ENCODE assay signal across 27 cellular contexts in the genomic region with DNA sequence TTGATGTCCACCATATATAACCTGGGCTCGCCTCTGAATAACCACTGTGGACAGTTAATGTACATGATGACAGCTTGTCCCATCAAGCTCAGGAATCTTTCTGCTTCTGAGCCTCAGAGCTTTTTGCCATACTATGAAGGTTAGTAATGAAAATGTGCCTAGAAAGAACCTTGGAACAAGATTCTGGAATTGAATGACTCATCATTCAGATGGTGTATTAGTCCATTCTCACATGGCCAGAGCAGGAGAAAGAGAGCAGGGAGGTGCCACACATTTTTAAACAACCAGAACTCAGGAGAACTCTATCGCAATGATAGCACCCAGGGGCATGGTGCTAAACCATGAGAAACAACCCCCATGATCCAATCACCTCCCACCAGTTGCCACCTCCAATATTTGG.
A peak's percentile ranks its signal among the peaks of the same experiment; 100 is the strongest.
DNase-seq lines count a peak whose midpoint lies in the region; ATAC-seq, FAIRE-seq and TF ChIP-seq lines count a peak whose summit lies in the region.
"Had no signal": no experiment of that assay in that cellular context is flagged by ENCODE, and none has a peak within 500 bp of the region (broad histone marks: within the 10 kb centered on the region; RNA-seq: fewer than 3 reads in every experiment).

No MANE protein-coding gene starts in this region.

- H3K4me3 ChIP-seq in A549 = no peak overlapping the region
- H3K4me3 ChIP-seq in epithelial cell of esophagus (ENCODE audit: low read length) = no peak overlapping the region
- H3K4me3 ChIP-seq: BLaER1, HAP-1, PC-9, SJCRH30 had no signal

- no peak for FAIRE-seq in A549 (lab: Jason Lieb, UNC)

- CTCF ChIA-PET in A549 (lab: Yijun Ruan, JAX) = no interaction called here

- no peak for ATAC-seq in A549
- no peak for ATAC-seq in GM21515 (IDR thresholded peaks at IDR 0.05; ENCODE audit: unreplicated experiment)
- no peak for ATAC-seq in GM19324 (IDR thresholded peaks at IDR 0.05; ENCODE audit: low FRiP score, unreplicated experiment)
- ATAC-seq: Right ventricle myocardium inferior had no signal

- TF ChIP-seq RAD21 in A549 (conservative IDR thresholded peaks at IDR 0.05 in 1 of 2, IDR thresholded peaks at IDR 0.05 in 1 of 2) = no peak

- TF ChIP-seq POLR2A in A549 (IDR thresholded peaks at IDR 0.05; ENCODE audit: low read length) = no peak

- H3K27ac ChIP-seq in A549 = no peak overlapping the region
- H3K27ac ChIP-seq: BLaER1, PC-9, SJCRH30 had no signal

- DNase-seq in A549 (ENCODE audit: low read depth in 1 of 2, low spot score in 1 of 2) (no peak), HT1080 (ENCODE audit: low read depth) (peak; percentile 33), epithelial cell of esophagus (ENCODE audit: low read depth) (peak; percentile 10), iris pigment epithelial cell (ENCODE audit: low read depth) (peak; percentile 0), cerebellar nuclear complex (lab: John Stamatoyannopoulos, UW) (no peak), UCSD-AML1 (lab: John Stamatoyannopoulos, UW; ENCODE audit: unreplicated experiment) (no peak)
- DNase-seq: 8988T; CD4-positive, CD25-positive, alpha-beta regulatory T cell; DMS153; DND-41; GOT3; Kasumi-1; MV-4-11; NCI-H1105; NCI-H146; NCI-H1930; NCI-H446; NCI-H524 treated with DMSO at 0.1 percent for 48 hours; NCI-H774; NK-92 treated with Interleukin-12 subunit alpha and Interleukin-12 subunit beta, amount 100 ng/mL, for 24 hours; PC-9; SJCRH30 had no signal

- 62% methylated on average over 2 of the region's 2 CpGs for WGBS in A549 (ENCODE audit: missing lambda C conversion rate)

- POLR2A ChIA-PET in A549 (lab: Yijun Ruan, JAX) = no interaction called here

- TF ChIP-seq CTCF in A549 (IDR thresholded peaks at IDR 0.05) (no peak), epithelial cell of esophagus (IDR thresholded peaks at IDR 0.05; ENCODE audit: insufficient read depth, low read depth, low read length, missing control alignments) (no peak)

- no peaks in the 10 kb centered on the region for H3K9me3 ChIP-seq in A549
- H3K9me3 ChIP-seq: BLaER1, HAP-1, SJCRH30 had no signal

- H3K4me2 ChIP-seq in A549 = no peak overlapping the region
- H3K4me2 ChIP-seq: BLaER1, PC-9 had no signal

- no peak for TF ChIP-seq EP300 in A549 (IDR thresholded peaks at IDR 0.05)

- no peaks in the 10 kb centered on the region for H3K4me1 ChIP-seq in A549
- H3K4me1 ChIP-seq: BLaER1, HAP-1, SJCRH30 had no signal

TF ChIP-seq in A549, 52 proteins besides CTCF, POLR2A, EP300 and RAD21:
- no peak for TF ChIP-seq RARB (CRISPR knock-in tag; IDR thresholded peaks at IDR 0.05)
- TF ChIP-seq, protein P1, sequence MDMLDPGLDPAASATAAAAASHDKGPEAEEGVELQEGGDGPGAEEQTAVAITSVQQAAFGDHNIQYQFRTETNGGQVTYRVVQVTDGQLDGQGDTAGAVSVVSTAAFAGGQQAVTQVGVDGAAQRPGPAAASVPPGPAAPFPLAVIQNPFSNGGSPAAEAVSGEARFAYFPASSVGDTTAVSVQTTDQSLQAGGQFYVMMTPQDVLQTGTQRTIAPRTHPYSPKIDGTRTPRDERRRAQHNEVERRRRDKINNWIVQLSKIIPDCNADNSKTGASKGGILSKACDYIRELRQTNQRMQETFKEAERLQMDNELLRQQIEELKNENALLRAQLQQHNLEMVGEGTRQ (IDR thresholded peaks at IDR 0.05) = no peak
- TF ChIP-seq, protein P2, sequence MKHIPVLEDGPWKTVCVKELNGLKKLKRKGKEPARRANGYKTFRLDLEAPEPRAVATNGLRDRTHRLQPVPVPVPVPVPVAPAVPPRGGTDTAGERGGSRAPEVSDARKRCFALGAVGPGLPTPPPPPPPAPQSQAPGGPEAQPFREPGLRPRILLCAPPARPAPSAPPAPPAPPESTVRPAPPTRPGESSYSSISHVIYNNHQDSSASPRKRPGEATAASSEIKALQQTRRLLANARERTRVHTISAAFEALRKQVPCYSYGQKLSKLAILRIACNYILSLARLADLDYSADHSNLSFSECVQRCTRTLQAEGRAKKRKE (CRISPR knock-in tag; IDR thresholded peaks at IDR 0.05; ENCODE audit: low read depth) = no peak
- no peak for TF ChIP-seq NR3C1 (IDR thresholded peaks at IDR 0.05)
- TF ChIP-seq RNF2 (IDR thresholded peaks at IDR 0.05; ENCODE audit: borderline replicate concordance, low read depth) = no peak
- no peak for TF ChIP-seq JUNB (IDR thresholded peaks at IDR 0.05)
- no peak for TF ChIP-seq MAFK (IDR thresholded peaks at IDR 0.05; ENCODE audit: partially characterized antibody)
- TF ChIP-seq FOSL2 (IDR thresholded peaks at IDR 0.05) = no peak
- peak; percentile 39; the same call in 1 of the 2 replicates for TF ChIP-seq FOSL2 (CRISPR knock-in tag; IDR thresholded peaks at IDR 0.05)

Comparison
In these comparisons a context has a peak if more than half of its experiments do, and no peak if none do; other contexts are left out.
1. DNase-seq: peak in HT1080 (single experiment), epithelial cell of esophagus (single experiment) and iris pigment epithelial cell (single experiment); none in A549 (0 of 2), cerebellar nuclear complex (0 of 2) and UCSD-AML1 (single experiment).